In genomic region chr3:42582474-42583070, GRCh38 we compare ENCODE assay signal across 8 cellular contexts. TPM values are rescaled to one million over a fixed set of nuclear protein-coding genes. Genes with fewer than 3 reads are reported as not detected.
DNase-seq lines count a peak whose midpoint lies in the region; ATAC-seq and TF ChIP-seq lines count a peak whose summit lies in the region.

No MANE protein-coding gene starts in this region.

- no peak for TF ChIP-seq CTCF in testis (IDR thresholded peaks at IDR 0.05)

- H3K27me3 ChIP-seq in testis = no peaks in the 10 kb centered on the region

- peaks cover 3% of the 10 kb centered on the region for H3K9me3 Mint-ChIP-seq in T-helper 2 cell treated with Interferon-gamma antibody and Interleukin-4, amounts not matched to agents 5 μg/mL and 100 μg/mL, for 36 hours
- H3K9me3 Mint-ChIP-seq in activated naive CD8-positive, alpha-beta T cell (ENCODE audit: low read depth) = no peaks in the 10 kb centered on the region
- H3K9me3 Mint-ChIP-seq in immature natural killer cell = no peaks in the 10 kb centered on the region

- peak overlapping the region; percentile 86 to 93 for H3K27ac ChIP-seq in testis

- H3K27me3 Mint-ChIP-seq in T-helper 2 cell treated with Interferon-gamma antibody and Interleukin-4, amounts not matched to agents 5 μg/mL and 100 μg/mL, for 36 hours (ENCODE audit: low read depth) = no peaks in the 10 kb centered on the region
- H3K27me3 Mint-ChIP-seq in activated naive CD8-positive, alpha-beta T cell = no peaks in the 10 kb centered on the region
- H3K27me3 Mint-ChIP-seq in immature natural killer cell (ENCODE audit: low read depth in 3 of 3) = peaks cover 4 to 13% (median 8%) of the 10 kb centered on the region in 3 donors

- intact Hi-C loops in testis (cut with DNase I; ENCODE audit: low total_unique reads) = no loop called here

- H3K27ac Mint-ChIP-seq in T-helper 2 cell treated with Interferon-gamma antibody and Interleukin-4, amounts not matched to agents 5 μg/mL and 100 μg/mL, for 36 hours = peak overlapping the region; percentile 97
- H3K27ac Mint-ChIP-seq in activated naive CD8-positive, alpha-beta T cell = peak overlapping the region; percentile 94
- peak overlapping the region; percentile 92 to 97 (median 96) for H3K27ac Mint-ChIP-seq in immature natural killer cell

- peak overlapping the region; percentile 93 for H3K4me3 Mint-ChIP-seq in T-helper 2 cell treated with Interferon-gamma antibody and Interleukin-4, amounts not matched to agents 5 μg/mL and 100 μg/mL, for 36 hours
- H3K4me3 Mint-ChIP-seq in activated naive CD8-positive, alpha-beta T cell = peak overlapping the region; percentile 90
- peak overlapping the region; percentile 87 to 93 (median 92) for H3K4me3 Mint-ChIP-seq in immature natural killer cell

- no peaks in the 10 kb centered on the region for H3K9me3 ChIP-seq in testis

- no peaks in the 10 kb centered on the region for H3K36me3 ChIP-seq in testis (ENCODE audit: low read depth, missing control alignments)

- 0 to 5% methylated on average over 3 of the region's 3 CpGs for WGBS in testis, 2 donors

- no peak for ATAC-seq in GM21367 (IDR thresholded peaks at IDR 0.05; ENCODE audit: unreplicated experiment)

- peaks cover 17% of the 10 kb centered on the region for H3K4me1 ChIP-seq in testis

- peaks cover 30% of the 10 kb centered on the region for H3K36me3 Mint-ChIP-seq in T-helper 2 cell treated with Interferon-gamma antibody and Interleukin-4, amounts not matched to agents 5 μg/mL and 100 μg/mL, for 36 hours (ENCODE audit: low read depth)
- peaks cover 5% of the 10 kb centered on the region for H3K36me3 Mint-ChIP-seq in activated naive CD8-positive, alpha-beta T cell
- H3K36me3 Mint-ChIP-seq in immature natural killer cell = peaks cover 0 to 6% (median 5%) of the 10 kb centered on the region in 3 donors

- peak overlapping the region; percentile 84 to 93 for H3K4me3 ChIP-seq in testis

- no peak for TF ChIP-seq POLR2A in testis (IDR thresholded peaks at IDR 0.05)

- H3K4me1 Mint-ChIP-seq in T-helper 2 cell treated with Interferon-gamma antibody and Interleukin-4, amounts not matched to agents 5 μg/mL and 100 μg/mL, for 36 hours (ENCODE audit: low read depth) = peaks cover 44% of the 10 kb centered on the region
- H3K4me1 Mint-ChIP-seq in activated naive CD8-positive, alpha-beta T cell (ENCODE audit: low read depth) = peaks cover 35% of the 10 kb centered on the region
- peaks cover 26 to 34% of the 10 kb centered on the region in 2 donors for H3K4me1 Mint-ChIP-seq in immature natural killer cell

- no peak for DNase-seq in T-helper 2 cell treated with Interferon-gamma antibody and Interleukin-4, amounts not matched to agents 5 μg/mL and 100 μg/mL, for 36 hours (ENCODE audit: low spot score)
- DNase-seq in T-helper 2 cell = no peak
- DNase-seq in immature natural killer cell = no peak
- no peak for DNase-seq in testis
- DNase-seq in NCI-H128 (lab: John Stamatoyannopoulos, UW; ENCODE audit: unreplicated experiment) = no peak
- DNase-seq in NCI-H345 treated with DMSO at 0.1 percent for 48 hours (lab: John Stamatoyannopoulos, UW; ENCODE audit: unreplicated experiment) = no peak

RNA-seq across cellular contexts. Expression of gene SEC22C, which starts 0.8 kb away (rescaled TPM):
- 10 to 100 TPM; 28.7 to 35.6 (median 30.8) TPM for polyA plus RNA-seq in immature natural killer cell
- total RNA-seq in testis = 10 to 100 TPM; 61.0 to 66.0 TPM
- polyA plus RNA-seq in testis (ENCODE audit: insufficient read depth, low read depth, low replicate concordance) = 86.3 TPM

RNA-seq across cellular contexts. Expression of gene SS18L2, which starts 8.1 kb away (rescaled TPM):
- polyA plus RNA-seq in immature natural killer cell (100 to 1,000 TPM; 118 to 124 (median 123) TPM), testis (ENCODE audit: insufficient read depth, low read depth, low replicate concordance) (15.6 TPM)
- 10 to 100 TPM; 12.9 to 18.4 TPM for total RNA-seq in testis

RNA-seq across cellular contexts. Expression of gene NKTR, which starts 17.9 kb away (rescaled TPM):
- polyA plus RNA-seq in immature natural killer cell = 10 to 100 TPM in 1 of 3 donors, 1 to 10 TPM in 2; 6.9 to 15.9 (median 7.4) TPM
- total RNA-seq in testis = 100 to 1,000 TPM; 175 to 203 TPM
- 42.2 TPM for polyA plus RNA-seq in testis (ENCODE audit: insufficient read depth, low read depth, low replicate concordance)
